ENCODE assay signal across 16 cellular contexts in the genomic region with DNA sequence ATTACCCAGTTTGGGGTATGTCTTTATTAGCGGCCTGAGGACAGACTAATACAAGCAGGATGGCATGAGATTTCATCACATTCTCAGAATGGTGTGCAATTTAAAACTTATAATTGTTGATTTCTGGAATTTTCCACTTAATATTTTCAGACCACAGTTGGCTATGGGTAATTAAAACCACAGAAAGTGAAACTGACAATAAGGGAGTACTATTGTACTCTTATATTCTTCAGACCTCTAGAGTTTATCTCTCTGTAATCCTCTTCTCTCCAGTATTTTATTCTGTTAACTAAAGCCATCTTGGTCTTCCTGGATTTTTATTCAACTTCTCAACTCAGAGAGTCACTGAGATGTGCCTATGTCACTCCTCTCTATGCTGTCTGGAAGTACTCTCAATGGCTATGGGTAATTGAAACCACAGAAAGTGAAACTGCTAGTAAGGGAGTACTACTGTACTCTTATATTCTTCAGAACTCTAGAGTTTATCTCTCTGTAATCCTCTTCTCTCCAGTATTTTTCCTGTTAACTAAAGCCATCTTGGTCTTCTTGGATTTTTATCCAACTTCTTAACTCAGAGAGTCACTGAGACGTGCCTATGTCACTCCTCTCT.
DNase-seq lines count a peak whose midpoint lies in the region; ATAC-seq and TF ChIP-seq lines count a peak whose summit lies in the region.
"Had no signal": no experiment of that assay in that cellular context is flagged by ENCODE, and none has a peak within 500 bp of the region (broad histone marks: within the 10 kb centered on the region; RNA-seq: fewer than 3 reads in every experiment).

No MANE protein-coding gene starts in this region.

- no peaks in the 10 kb centered on the region for H3K27me3 ChIP-seq in ACC112 (ENCODE audit: insufficient read depth, low read length)
- no peaks in the 10 kb centered on the region for H3K27me3 ChIP-seq in colonic mucosa

- H3K9ac ChIP-seq in colonic mucosa (ENCODE audit: low read depth in 2 of 2, low read length in 2 of 2) = no peak overlapping the region

- peak overlapping the region; percentile 70 for H3K4me3 ChIP-seq in ACC112 (ENCODE audit: low read depth, low read length)
- no peak overlapping the region for H3K4me3 ChIP-seq in colonic mucosa

- no peak for TF ChIP-seq CTCF in colonic mucosa (IDR thresholded peaks at IDR 0.05)

- H3K79me2 ChIP-seq in ACC112 (ENCODE audit: control insufficient read depth, insufficient read depth, low read length, unreplicated experiment) = no peaks in the 10 kb centered on the region

- H3K27ac ChIP-seq in ACC112 (ENCODE audit: low read depth, low read length) = 0 out of 2 replicates have a peak overlapping the region, but pooled peaks have one; percentile 13
- no peak overlapping the region for H3K27ac ChIP-seq in colonic mucosa

- no peak for DNase-seq in NCI-H1417 treated with DMSO at 0.1 percent for 48 hours (lab: John Stamatoyannopoulos, UW)
- no peak for DNase-seq in NCI-H1694 treated with DMSO at 0.1 percent for 48 hours (lab: John Stamatoyannopoulos, UW)
- no peak for DNase-seq in T1000 (lab: John Stamatoyannopoulos, UW)
- DNase-seq in colonic mucosa = no peak
- DNase-seq: activated CD8-positive, alpha-beta T cell treated with anti-CD3 and anti-CD28 coated beads for 36 hours; activated naive CD8-positive, alpha-beta T cell treated with anti-CD3 and anti-CD28 coated beads, Interleukin-2, amount 50 U/mL, for 24 hours; glutamatergic neuron; KG1; left ventricle myocardium superior; NCI-H446; occipital lobe; stimulated activated naive CD8-positive, alpha-beta T cell treated with anti-CD3 and anti-CD28 coated beads, Interleukin-15, Interleukin-2, amounts not matched to agents 100 U/mL and 50 U/mL, for 24 hours had no signal

- H3K36me3 ChIP-seq in ACC112 (ENCODE audit: insufficient read depth, low read length) = no peaks in the 10 kb centered on the region
- H3K36me3 ChIP-seq in colonic mucosa = no peaks in the 10 kb centered on the region

- H3K9me3 ChIP-seq in colonic mucosa = no peaks in the 10 kb centered on the region

- intact Hi-C loops in colonic mucosa (cut with DNase I) = no loop called here

- H3K4me1 ChIP-seq in ACC112 (ENCODE audit: control insufficient read depth, insufficient read depth, low read length, unreplicated experiment) (peaks cover 4% of the 10 kb centered on the region), colonic mucosa (no peaks in the 10 kb centered on the region)

- H2AFZ ChIP-seq in ACC112 (ENCODE audit: low read length, unreplicated experiment) = peak overlapping the region; percentile 100

- ATAC-seq in GM19328 (IDR thresholded peaks at IDR 0.05; ENCODE audit: unreplicated experiment) = peak; percentile 57
- ATAC-seq in HG02852 (IDR thresholded peaks at IDR 0.05; ENCODE audit: unreplicated experiment) = peak; percentile 89
- peak; percentile 80 for ATAC-seq in HG03571 (IDR thresholded peaks at IDR 0.05; ENCODE audit: unreplicated experiment)
- ATAC-seq: activated CD8-positive, alpha-beta T cell treated with anti-CD3 and anti-CD28 coated beads for 36 hours; activated naive CD8-positive, alpha-beta T cell treated with anti-CD3 and anti-CD28 coated beads, Interleukin-2, amount 50 U/mL, for 24 hours; left ventricle myocardium superior; stimulated activated naive CD8-positive, alpha-beta T cell treated with anti-CD3 and anti-CD28 coated beads, Interleukin-15, Interleukin-2, amounts not matched to agents 100 U/mL and 50 U/mL, for 24 hours had no signal
